ENCODE assay signal across 16 cellular contexts in genomic region chr5:17928571-17928970, GRCh38.
DNase-seq lines count a peak whose midpoint lies in the region; ATAC-seq and TF ChIP-seq lines count a peak whose summit lies in the region.
"Had no signal": no experiment of that assay in that cellular context is flagged by ENCODE, and none has a peak within 500 bp of the region (broad histone marks: within the 10 kb centered on the region; RNA-seq: fewer than 3 reads in every experiment).

No MANE protein-coding gene starts in this region.

- H3K9me3 Mint-ChIP-seq in natural killer cell treated with Interleukin-12 subunit alpha and Interleukin-12 subunit beta and Interleukin-15 and Interleukin-18, amount 100 ng/mL, for 72 hours, result peaks cover 28% of the 10 kb centered on the region

- H3K27ac Mint-ChIP-seq in natural killer cell treated with Interleukin-12 subunit alpha and Interleukin-12 subunit beta and Interleukin-15 and Interleukin-18, amount 100 ng/mL, for 72 hours, result no peak overlapping the region
- H3K27ac Mint-ChIP-seq: activated naive CD4-positive, alpha-beta T cell treated with anti-CD3 and anti-CD28 coated beads, Interleukin-2, amount 10 ng/mL, durations not matched to agents 7 days and 5 days; memory B cell had no signal

- H3K4me3 ChIP-seq in MG63 (no peak overlapping the region), fibroblast of mammary gland (ENCODE audit: control insufficient read depth, low read depth, low read length) (no peak overlapping the region)
- H3K4me3 ChIP-seq: tibial nerve had no signal

- H3K9me3 ChIP-seq in MG63, result peaks cover 3% of the 10 kb centered on the region; the same call in 1 of the 2 replicates

- H3K36me3 Mint-ChIP-seq in natural killer cell treated with Interleukin-12 subunit alpha and Interleukin-12 subunit beta and Interleukin-15 and Interleukin-18, amount 100 ng/mL, for 72 hours, result peaks cover 5% of the 10 kb centered on the region
- H3K36me3 Mint-ChIP-seq: activated naive CD4-positive, alpha-beta T cell treated with anti-CD3 and anti-CD28 coated beads, Interleukin-2, amount 10 ng/mL, durations not matched to agents 7 days and 5 days; memory B cell had no signal

- DNase-seq in MG63 (peak; percentile 23), fibroblast of mammary gland (ENCODE audit: low read depth) (peak; percentile 9), retina (peak; percentile 21), NCI-H1417 treated with DMSO at 0.1 percent for 48 hours (lab: John Stamatoyannopoulos, UW) (no peak)
- DNase-seq in natural killer cell treated with Interleukin-12 subunit alpha and Interleukin-12 subunit beta and Interleukin-15 and Interleukin-18, amount 100 ng/mL, for 72 hours (ENCODE audit: low spot score), result no peak
- DNase-seq: activated naive CD4-positive, alpha-beta T cell treated with anti-CD3 and anti-CD28 coated beads, Interleukin-2, amount 10 ng/mL, durations not matched to agents 7 days and 5 days; AML-193; erythroblast; NCI-H2171; occipital lobe; SK-N-SH had no signal

- H3K4me1 Mint-ChIP-seq in natural killer cell treated with Interleukin-12 subunit alpha and Interleukin-12 subunit beta and Interleukin-15 and Interleukin-18, amount 100 ng/mL, for 72 hours (ENCODE audit: low read depth in 2 of 2), result no peaks in the 10 kb centered on the region
- H3K4me1 Mint-ChIP-seq: activated naive CD4-positive, alpha-beta T cell treated with anti-CD3 and anti-CD28 coated beads, Interleukin-2, amount 10 ng/mL, durations not matched to agents 7 days and 5 days; memory B cell had no signal

- no peak overlapping the region for H3K4me3 Mint-ChIP-seq in natural killer cell treated with Interleukin-12 subunit alpha and Interleukin-12 subunit beta and Interleukin-15 and Interleukin-18, amount 100 ng/mL, for 72 hours
- H3K4me3 Mint-ChIP-seq: activated naive CD4-positive, alpha-beta T cell treated with anti-CD3 and anti-CD28 coated beads, Interleukin-2, amount 10 ng/mL, durations not matched to agents 7 days and 5 days; memory B cell had no signal

- H3K27ac ChIP-seq in angular gyrus (ENCODE audit: low read depth, low read length), result peak overlapping the region; percentile 37
- H3K27ac ChIP-seq: tibial nerve had no signal

- peaks cover 6% of the 10 kb centered on the region for H3K27me3 ChIP-seq in MG63
- H3K27me3 ChIP-seq: tibial nerve had no signal

- ATAC-seq in activated CD4-positive, CD25-positive, alpha-beta regulatory T cell treated with anti-CD3 and anti-CD28 coated beads, Interleukin-2, amount 50 U/mL, for 24 hours, result no peak
- ATAC-seq in natural killer cell treated with Interleukin-12 subunit alpha and Interleukin-12 subunit beta and Interleukin-15 and Interleukin-18, amount 100 ng/mL, for 72 hours, result no peak
- ATAC-seq in HG03196 (IDR thresholded peaks at IDR 0.05; ENCODE audit: unreplicated experiment), result no peak

- TF ChIP-seq CTCF in fibroblast of mammary gland (conservative IDR thresholded peaks at IDR 0.05; ENCODE audit: control insufficient read depth, insufficient read depth, low read depth, low read length), result no peak

- H3K27me3 Mint-ChIP-seq in natural killer cell treated with Interleukin-12 subunit alpha and Interleukin-12 subunit beta and Interleukin-15 and Interleukin-18, amount 100 ng/mL, for 72 hours, result no peaks in the 10 kb centered on the region
- H3K27me3 Mint-ChIP-seq: activated naive CD4-positive, alpha-beta T cell treated with anti-CD3 and anti-CD28 coated beads, Interleukin-2, amount 10 ng/mL, durations not matched to agents 7 days and 5 days; memory B cell had no signal

- no peaks in the 10 kb centered on the region for H3K36me3 ChIP-seq in MG63
- H3K36me3 ChIP-seq: tibial nerve had no signal

Comparison
In these comparisons a context has a peak if more than half of its experiments do, and no peak if none do; other contexts are left out.
1. DNase-seq: peak in MG63 (single experiment), fibroblast of mammary gland (single experiment) and retina (single experiment); none in natural killer cell treated with Interleukin-12 subunit alpha and Interleukin-12 subunit beta and Interleukin-15 and Interleukin-18, amount 100 ng/mL, for 72 hours (single experiment) and NCI-H1417 treated with DMSO at 0.1 percent for 48 hours (single experiment).